ENCODE assay signal across 2 cellular contexts in genomic region chr18:24388975-24389374, GRCh38.
TF ChIP-seq lines count a peak whose summit lies in the region.

No MANE protein-coding gene starts in this region.

TF ChIP-seq in GM23338, 12 proteins besides CTCF, POLR2A, EP300 and RAD21 (continued from another document):
- TF ChIP-seq ZNF462 (CRISPR knock-in tag; IDR thresholded peaks at IDR 0.05) (no peak), ZNF331 (CRISPR knock-in tag; IDR thresholded peaks at IDR 0.05; ENCODE audit: low read depth) (no peak), POLR2AphosphoS5 (IDR thresholded peaks at IDR 0.05; ENCODE audit: low read depth) (no peak), STAT1 (IDR thresholded peaks at IDR 0.05; ENCODE audit: unreplicated experiment) (no peak), CREB1 (CRISPR knock-in tag; IDR thresholded peaks at IDR 0.05; ENCODE audit: low read depth) (no peak), REST (IDR thresholded peaks at IDR 0.05; ENCODE audit: unreplicated experiment) (no peak), JUNB (IDR thresholded peaks at IDR 0.05; ENCODE audit: unreplicated experiment) (no peak), EZH2phosphoT487 (IDR thresholded peaks at IDR 0.05; ENCODE audit: unreplicated experiment) (no peak), ZNF114 (CRISPR knock-in tag; IDR thresholded peaks at IDR 0.05) (no peak)

TF ChIP-seq in SK-N-SH treated with all-trans-retinoic acid at 6 μM for 48 hours, 23 proteins besides CTCF, POLR2A, EP300 and RAD21 (continued from another document):
- TF ChIP-seq TSHZ2 (CRISPR knock-in tag; IDR thresholded peaks at IDR 0.05): 0 out of 2 replicates have a peak, but pooled peaks have one; percentile 65
- TF ChIP-seq GLIS3 (CRISPR knock-in tag; IDR thresholded peaks at IDR 0.05): no peak
- no peak for TF ChIP-seq PATZ1 (CRISPR knock-in tag; IDR thresholded peaks at IDR 0.05; ENCODE audit: borderline replicate concordance)
- TF ChIP-seq ISL1 (CRISPR knock-in tag; IDR thresholded peaks at IDR 0.05): peak; percentile 34
- TF ChIP-seq CSDC2 (CRISPR knock-in tag; IDR thresholded peaks at IDR 0.05): no peak
- TF ChIP-seq TCF4 (CRISPR knock-in tag; IDR thresholded peaks at IDR 0.05; ENCODE audit: borderline replicate concordance): peak; percentile 82
- TF ChIP-seq ESRRG (CRISPR knock-in tag; IDR thresholded peaks at IDR 0.05): no peak
- no peak for TF ChIP-seq CSRNP3 (CRISPR knock-in tag; IDR thresholded peaks at IDR 0.05)
- peak; percentile 77; the same call in 1 of the 2 replicates for TF ChIP-seq SNAI2 (CRISPR knock-in tag; IDR thresholded peaks at IDR 0.05)
- TF ChIP-seq OSR1 (CRISPR knock-in tag; IDR thresholded peaks at IDR 0.05): no peak
